In the genomic region with DNA sequence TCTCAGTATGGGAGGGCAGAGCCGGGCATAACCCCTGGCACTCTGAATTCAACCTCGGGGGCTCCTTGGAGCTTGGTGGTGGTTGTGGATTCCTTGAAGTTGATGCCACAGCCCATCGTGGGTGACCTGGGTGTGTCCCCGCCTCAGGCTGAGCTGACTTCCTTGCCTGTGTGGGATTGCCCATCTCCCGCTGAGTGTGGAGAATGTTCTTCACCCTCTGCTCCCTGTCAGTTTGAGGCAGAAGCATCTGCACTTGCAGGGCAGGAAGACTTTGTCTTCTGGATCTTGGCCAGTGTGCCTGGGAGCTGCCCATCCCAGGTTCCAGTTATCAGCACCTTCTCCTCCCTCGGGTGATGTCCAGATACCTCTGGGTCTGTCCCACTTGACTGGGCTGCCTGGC, we compare ENCODE assay signal across 17 cellular contexts. TPM values are rescaled to one million over a fixed set of nuclear protein-coding genes. Genes with fewer than 3 reads are reported as not detected.
A peak's percentile ranks its signal among the peaks of the same experiment; 100 is the strongest.
DNase-seq lines count a peak whose midpoint lies in the region; ATAC-seq and TF ChIP-seq lines count a peak whose summit lies in the region.
"Had no signal": no experiment of that assay in that cellular context is flagged by ENCODE, and none has a peak within 500 bp of the region (broad histone marks: within the 10 kb centered on the region; RNA-seq: fewer than 3 reads in every experiment).

No MANE protein-coding gene starts in this region.

- in situ Hi-C loops in HAP-1 (cut with MboI; ENCODE audit: low sequenced_read_pairs) = no loop called here

- ATAC-seq in left ventricle myocardium superior (no peak), HG03025 (IDR thresholded peaks at IDR 0.05; ENCODE audit: low FRiP score, unreplicated experiment) (no peak)
- ATAC-seq: K562, right lobe of liver had no signal

- H3K36me3 Mint-ChIP-seq in activated naive CD8-positive, alpha-beta T cell treated with anti-CD3 and anti-CD28 coated beads for 36 hours = peaks cover 61% of the 10 kb centered on the region

- no peak for TF ChIP-seq CTCF in left ventricle myocardium inferior (IDR thresholded peaks at IDR 0.05; ENCODE audit: borderline replicate concordance)

- intact Hi-C loops in left ventricle myocardium inferior (cut with micrococcal nuclease) = no loop called here
- intact Hi-C loops in left ventricle myocardium superior (cut with micrococcal nuclease) = no loop called here

- H3K27me3 ChIP-seq in left ventricle myocardium inferior (ENCODE audit: low read depth) (no peaks in the 10 kb centered on the region), HAP-1 (ENCODE audit: low read depth) (no peaks in the 10 kb centered on the region)
- H3K27me3 ChIP-seq: right lobe of liver, SJSA1 had no signal

- H3K4me3 Mint-ChIP-seq in activated naive CD8-positive, alpha-beta T cell treated with anti-CD3 and anti-CD28 coated beads for 36 hours = no peak overlapping the region

- DNase-seq in left ventricle myocardium inferior (no peak), left ventricle myocardium superior (no peak), myocyte (ENCODE audit: low read depth) (peak; percentile 55), NCI-H2171 treated with DMSO at 0.1 percent for 48 hours (lab: John Stamatoyannopoulos, UW) (no peak), HAP-1 (ENCODE audit: low spot score in 2 of 2) (no peak)
- no peak for DNase-seq in activated naive CD8-positive, alpha-beta T cell treated with anti-CD3 and anti-CD28 coated beads for 36 hours
- no peak for DNase-seq in stimulated activated CD8-positive, alpha-beta memory T cell treated with anti-CD3 and anti-CD28 coated beads, Interleukin-4, amount 100 ng/mL, for 48 hours
- DNase-seq: DMS153; GOT3; NCI-H1105 treated with DMSO at 0.1 percent for 48 hours; NCI-H345; right lobe of liver; stimulated activated naive CD4-positive, alpha-beta T cell treated with Interleukin-2 at 50 U/mL for 16 hours had no signal

- H3K4me3 ChIP-seq in left ventricle myocardium inferior (no peak overlapping the region), HAP-1 (no peak overlapping the region)
- H3K4me3 ChIP-seq: K562, lung, right lobe of liver, SJSA1 had no signal

- H3K9me3 Mint-ChIP-seq in activated naive CD8-positive, alpha-beta T cell treated with anti-CD3 and anti-CD28 coated beads for 36 hours = no peaks in the 10 kb centered on the region

- H3K27ac ChIP-seq in left ventricle myocardium inferior (replicated peaks) = peak overlapping the region; percentile 18
- H3K27ac ChIP-seq: right lobe of liver, SJSA1 had no signal

- H3K27ac Mint-ChIP-seq in activated naive CD8-positive, alpha-beta T cell treated with anti-CD3 and anti-CD28 coated beads for 36 hours = peak overlapping the region; percentile 30

- peaks cover 39% of the 10 kb centered on the region for H3K4me1 Mint-ChIP-seq in activated naive CD8-positive, alpha-beta T cell treated with anti-CD3 and anti-CD28 coated beads for 36 hours

- H3K27me3 Mint-ChIP-seq in activated naive CD8-positive, alpha-beta T cell treated with anti-CD3 and anti-CD28 coated beads for 36 hours = no peaks in the 10 kb centered on the region

- peaks cover 6% of the 10 kb centered on the region for H3K36me3 ChIP-seq in left ventricle myocardium inferior
- H3K36me3 ChIP-seq in HAP-1 (replicated peaks) = no peaks in the 10 kb centered on the region
- H3K36me3 ChIP-seq: SJSA1 had no signal

- H3K9me3 ChIP-seq in left ventricle myocardium inferior (replicated peaks) = no peaks in the 10 kb centered on the region
- H3K9me3 ChIP-seq in HAP-1 = no peaks in the 10 kb centered on the region
- H3K9me3 ChIP-seq: right lobe of liver, SJSA1 had no signal

- H3K4me1 ChIP-seq in left ventricle myocardium inferior (peaks cover 42% of the 10 kb centered on the region), HAP-1 (no peaks in the 10 kb centered on the region)

RNA-seq across cellular contexts. Expression of a gene that starts 25.3 kb away (rescaled TPM):
- total RNA-seq in left ventricle myocardium inferior (49.6 TPM), left ventricle myocardium superior (58.0 TPM), myocyte (98.2 and 135 TPM in 2 replicates)
- 100 to 1,000 TPM; 339 to 343 TPM for total RNA-seq in activated naive CD8-positive, alpha-beta T cell treated with anti-CD3 and anti-CD28 coated beads for 36 hours
- polyA plus RNA-seq in myocyte (2012) = 314 TPM
